Comparison of ENCODE assay signal across 1 cellular context in the genomic region with DNA sequence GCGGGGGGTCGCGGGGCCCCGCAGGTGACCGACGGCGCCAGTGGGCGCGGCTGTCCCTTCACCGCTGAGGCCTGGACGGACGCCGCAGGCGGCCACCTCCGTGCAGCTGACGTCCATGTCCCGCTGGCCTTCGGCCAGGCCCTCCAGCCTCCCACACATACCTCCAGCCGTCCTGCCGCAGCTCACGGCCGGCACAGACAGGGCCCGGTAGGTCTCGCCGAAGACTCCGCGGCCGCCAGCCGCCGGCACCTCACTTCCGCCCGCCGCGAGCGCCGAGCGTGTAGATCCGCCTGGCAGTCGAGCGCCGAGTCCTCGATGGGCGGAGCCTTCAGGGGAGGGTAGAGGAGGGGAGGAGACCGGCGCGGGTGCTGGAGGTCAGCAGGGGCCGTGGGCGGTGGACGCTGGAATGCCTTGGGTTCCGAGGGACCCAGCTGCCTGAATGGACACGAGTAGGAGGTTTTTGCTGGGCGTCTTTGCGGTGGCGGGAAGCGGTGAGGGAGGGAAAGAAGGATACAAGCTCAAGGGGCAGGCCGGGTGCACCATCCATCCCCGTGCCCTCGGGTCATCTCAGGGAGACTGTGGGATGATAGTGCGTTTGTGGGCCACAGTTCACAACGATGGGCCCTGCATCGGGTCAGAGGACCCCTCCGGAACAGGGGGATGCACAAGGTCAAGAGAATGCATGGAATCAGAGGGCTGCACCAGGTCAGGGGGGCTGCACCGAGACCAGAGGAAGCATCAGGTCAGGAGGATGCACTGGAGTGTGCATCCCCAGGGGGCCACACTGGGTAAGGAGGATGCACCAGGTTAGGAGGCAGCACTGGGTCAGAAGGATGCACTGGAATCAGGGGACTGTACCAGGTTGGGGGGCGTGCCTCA.
A peak's percentile ranks its signal among the peaks of the same experiment; 100 is the strongest.
TF ChIP-seq lines count a peak whose summit lies in the region.

A gene with protein sequence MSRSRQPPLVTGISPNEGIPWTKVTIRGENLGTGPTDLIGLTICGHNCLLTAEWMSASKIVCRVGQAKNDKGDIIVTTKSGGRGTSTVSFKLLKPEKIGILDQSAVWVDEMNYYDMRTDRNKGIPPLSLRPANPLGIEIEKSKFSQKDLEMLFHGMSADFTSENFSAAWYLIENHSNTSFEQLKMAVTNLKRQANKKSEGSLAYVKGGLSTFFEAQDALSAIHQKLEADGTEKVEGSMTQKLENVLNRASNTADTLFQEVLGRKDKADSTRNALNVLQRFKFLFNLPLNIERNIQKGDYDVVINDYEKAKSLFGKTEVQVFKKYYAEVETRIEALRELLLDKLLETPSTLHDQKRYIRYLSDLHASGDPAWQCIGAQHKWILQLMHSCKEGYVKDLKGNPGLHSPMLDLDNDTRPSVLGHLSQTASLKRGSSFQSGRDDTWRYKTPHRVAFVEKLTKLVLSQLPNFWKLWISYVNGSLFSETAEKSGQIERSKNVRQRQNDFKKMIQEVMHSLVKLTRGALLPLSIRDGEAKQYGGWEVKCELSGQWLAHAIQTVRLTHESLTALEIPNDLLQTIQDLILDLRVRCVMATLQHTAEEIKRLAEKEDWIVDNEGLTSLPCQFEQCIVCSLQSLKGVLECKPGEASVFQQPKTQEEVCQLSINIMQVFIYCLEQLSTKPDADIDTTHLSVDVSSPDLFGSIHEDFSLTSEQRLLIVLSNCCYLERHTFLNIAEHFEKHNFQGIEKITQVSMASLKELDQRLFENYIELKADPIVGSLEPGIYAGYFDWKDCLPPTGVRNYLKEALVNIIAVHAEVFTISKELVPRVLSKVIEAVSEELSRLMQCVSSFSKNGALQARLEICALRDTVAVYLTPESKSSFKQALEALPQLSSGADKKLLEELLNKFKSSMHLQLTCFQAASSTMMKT (minus strand): TSS at position 282 of the 879 bp plus-strand sequence. CDS start 55,321 bp downstream, outside the sequence.

TF ChIP-seq in HepG2, 621 proteins besides CTCF, POLR2A, EP300 and RAD21 (continued from another document and continues in another):
- TF ChIP-seq, protein P1, sequence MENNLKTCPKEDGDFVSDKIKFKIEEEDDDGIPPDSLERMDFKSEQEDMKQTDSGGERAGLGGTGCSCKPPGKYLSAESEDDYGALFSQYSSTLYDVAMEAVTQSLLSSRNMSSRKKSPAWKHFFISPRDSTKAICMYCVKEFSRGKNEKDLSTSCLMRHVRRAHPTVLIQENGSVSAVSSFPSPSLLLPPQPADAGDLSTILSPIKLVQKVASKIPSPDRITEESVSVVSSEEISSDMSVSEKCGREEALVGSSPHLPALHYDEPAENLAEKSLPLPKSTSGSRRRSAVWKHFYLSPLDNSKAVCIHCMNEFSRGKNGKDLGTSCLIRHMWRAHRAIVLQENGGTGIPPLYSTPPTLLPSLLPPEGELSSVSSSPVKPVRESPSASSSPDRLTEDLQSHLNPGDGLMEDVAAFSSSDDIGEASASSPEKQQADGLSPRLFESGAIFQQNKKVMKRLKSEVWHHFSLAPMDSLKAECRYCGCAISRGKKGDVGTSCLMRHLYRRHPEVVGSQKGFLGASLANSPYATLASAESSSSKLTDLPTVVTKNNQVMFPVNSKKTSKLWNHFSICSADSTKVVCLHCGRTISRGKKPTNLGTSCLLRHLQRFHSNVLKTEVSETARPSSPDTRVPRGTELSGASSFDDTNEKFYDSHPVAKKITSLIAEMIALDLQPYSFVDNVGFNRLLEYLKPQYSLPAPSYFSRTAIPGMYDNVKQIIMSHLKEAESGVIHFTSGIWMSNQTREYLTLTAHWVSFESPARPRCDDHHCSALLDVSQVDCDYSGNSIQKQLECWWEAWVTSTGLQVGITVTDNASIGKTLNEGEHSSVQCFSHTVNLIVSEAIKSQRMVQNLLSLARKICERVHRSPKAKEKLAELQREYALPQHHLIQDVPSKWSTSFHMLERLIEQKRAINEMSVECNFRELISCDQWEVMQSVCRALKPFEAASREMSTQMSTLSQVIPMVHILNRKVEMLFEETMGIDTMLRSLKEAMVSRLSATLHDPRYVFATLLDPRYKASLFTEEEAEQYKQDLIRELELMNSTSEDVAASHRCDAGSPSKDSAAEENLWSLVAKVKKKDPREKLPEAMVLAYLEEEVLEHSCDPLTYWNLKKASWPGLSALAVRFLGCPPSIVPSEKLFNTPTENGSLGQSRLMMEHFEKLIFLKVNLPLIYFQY (CRISPR knock-in tag; IDR thresholded peaks at IDR 0.05; ENCODE audit: borderline replicate concordance): peak; percentile 74; the same call in 1 of the 2 replicates
- TF ChIP-seq, protein P2, sequence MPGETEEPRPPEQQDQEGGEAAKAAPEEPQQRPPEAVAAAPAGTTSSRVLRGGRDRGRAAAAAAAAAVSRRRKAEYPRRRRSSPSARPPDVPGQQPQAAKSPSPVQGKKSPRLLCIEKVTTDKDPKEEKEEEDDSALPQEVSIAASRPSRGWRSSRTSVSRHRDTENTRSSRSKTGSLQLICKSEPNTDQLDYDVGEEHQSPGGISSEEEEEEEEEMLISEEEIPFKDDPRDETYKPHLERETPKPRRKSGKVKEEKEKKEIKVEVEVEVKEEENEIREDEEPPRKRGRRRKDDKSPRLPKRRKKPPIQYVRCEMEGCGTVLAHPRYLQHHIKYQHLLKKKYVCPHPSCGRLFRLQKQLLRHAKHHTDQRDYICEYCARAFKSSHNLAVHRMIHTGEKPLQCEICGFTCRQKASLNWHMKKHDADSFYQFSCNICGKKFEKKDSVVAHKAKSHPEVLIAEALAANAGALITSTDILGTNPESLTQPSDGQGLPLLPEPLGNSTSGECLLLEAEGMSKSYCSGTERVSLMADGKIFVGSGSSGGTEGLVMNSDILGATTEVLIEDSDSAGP (CRISPR knock-in tag; IDR thresholded peaks at IDR 0.05; ENCODE audit: borderline replicate concordance): peak; percentile 95
- TF ChIP-seq KAT8 (CRISPR knock-in tag; IDR thresholded peaks at IDR 0.05) (peak; percentile 98), GATA4 (IDR thresholded peaks at IDR 0.05; ENCODE audit: borderline replicate concordance, low read depth) (peak; percentile 22; the same call in 1 of the 2 replicates), RFX5 (IDR thresholded peaks at IDR 0.05; ENCODE audit: low read depth, low read length) (peak; percentile 33; the same call in 1 of the 2 replicates), CAMTA2 (CRISPR knock-in tag; IDR thresholded peaks at IDR 0.05; ENCODE audit: borderline replicate concordance) (peak; percentile 58; the same call in 1 of the 2 replicates), MYC (CRISPR knock-in tag; IDR thresholded peaks at IDR 0.05; ENCODE audit: borderline replicate concordance) (peak; percentile 87), SPEN (CRISPR knock-in tag; IDR thresholded peaks at IDR 0.05; ENCODE audit: low read depth) (peak; percentile 98), SMC3 (IDR thresholded peaks at IDR 0.05; ENCODE audit: low read length) (no peak), CCAR2 (optimal IDR thresholded peaks at IDR 0.05; ENCODE audit: low read depth, low read length) (peak; percentile 98), PRPF4 (IDR thresholded peaks at IDR 0.05; ENCODE audit: low read depth, low read length, poor library complexity, severe bottlenecking) (no peak), FIP1L1 (IDR thresholded peaks at IDR 0.05; ENCODE audit: borderline replicate concordance, insufficient read depth, low read depth, low read length) (no peak), HOXA3 (CRISPR knock-in tag; IDR thresholded peaks at IDR 0.05) (peak; percentile 97), ZNF746 (CRISPR knock-in tag; IDR thresholded peaks at IDR 0.05) (no peak), ZFP41 (CRISPR knock-in tag; IDR thresholded peaks at IDR 0.05; ENCODE audit: borderline replicate concordance) (no peak), XRCC5 (optimal IDR thresholded peaks at IDR 0.05; ENCODE audit: low read length) (peak; percentile 100), KLF16 (CRISPR knock-in tag; IDR thresholded peaks at IDR 0.05) (peak; percentile 57 to 93; a peak in 2 of 4 replicates), RBM22 (optimal IDR thresholded peaks at IDR 0.05; ENCODE audit: low read length) (no peak), SMAD3 (CRISPR knock-in tag; IDR thresholded peaks at IDR 0.05) (peak; percentile 94; the same call in 1 of the 2 replicates), ZBTB3 (CRISPR knock-in tag; IDR thresholded peaks at IDR 0.05; ENCODE audit: borderline replicate concordance, low read depth) (0 out of 2 replicates have a peak, but pooled peaks have one; percentile 60), NBN (conservative IDR thresholded peaks at IDR 0.05) (no peak), YEATS4 (CRISPR knock-in tag; IDR thresholded peaks at IDR 0.05; ENCODE audit: borderline replicate concordance) (peak; percentile 99), ZC3H4 (CRISPR knock-in tag; IDR thresholded peaks at IDR 0.05; ENCODE audit: borderline replicate concordance) (peak; percentile 62; the same call in 1 of the 2 replicates), ZNF766 (CRISPR knock-in tag; IDR thresholded peaks at IDR 0.05; ENCODE audit: borderline replicate concordance) (peak; percentile 88)
- TF ChIP-seq, protein P3, sequence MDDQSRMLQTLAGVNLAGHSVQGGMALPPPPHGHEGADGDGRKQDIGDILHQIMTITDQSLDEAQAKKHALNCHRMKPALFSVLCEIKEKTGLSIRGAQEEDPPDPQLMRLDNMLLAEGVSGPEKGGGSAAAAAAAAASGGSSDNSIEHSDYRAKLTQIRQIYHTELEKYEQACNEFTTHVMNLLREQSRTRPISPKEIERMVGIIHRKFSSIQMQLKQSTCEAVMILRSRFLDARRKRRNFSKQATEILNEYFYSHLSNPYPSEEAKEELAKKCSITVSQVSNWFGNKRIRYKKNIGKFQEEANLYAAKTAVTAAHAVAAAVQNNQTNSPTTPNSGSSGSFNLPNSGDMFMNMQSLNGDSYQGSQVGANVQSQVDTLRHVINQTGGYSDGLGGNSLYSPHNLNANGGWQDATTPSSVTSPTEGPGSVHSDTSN (CRISPR knock-in tag; IDR thresholded peaks at IDR 0.05; ENCODE audit: borderline replicate concordance): peak; percentile 51; the same call in 1 of the 2 replicates
- TF ChIP-seq, protein P4, sequence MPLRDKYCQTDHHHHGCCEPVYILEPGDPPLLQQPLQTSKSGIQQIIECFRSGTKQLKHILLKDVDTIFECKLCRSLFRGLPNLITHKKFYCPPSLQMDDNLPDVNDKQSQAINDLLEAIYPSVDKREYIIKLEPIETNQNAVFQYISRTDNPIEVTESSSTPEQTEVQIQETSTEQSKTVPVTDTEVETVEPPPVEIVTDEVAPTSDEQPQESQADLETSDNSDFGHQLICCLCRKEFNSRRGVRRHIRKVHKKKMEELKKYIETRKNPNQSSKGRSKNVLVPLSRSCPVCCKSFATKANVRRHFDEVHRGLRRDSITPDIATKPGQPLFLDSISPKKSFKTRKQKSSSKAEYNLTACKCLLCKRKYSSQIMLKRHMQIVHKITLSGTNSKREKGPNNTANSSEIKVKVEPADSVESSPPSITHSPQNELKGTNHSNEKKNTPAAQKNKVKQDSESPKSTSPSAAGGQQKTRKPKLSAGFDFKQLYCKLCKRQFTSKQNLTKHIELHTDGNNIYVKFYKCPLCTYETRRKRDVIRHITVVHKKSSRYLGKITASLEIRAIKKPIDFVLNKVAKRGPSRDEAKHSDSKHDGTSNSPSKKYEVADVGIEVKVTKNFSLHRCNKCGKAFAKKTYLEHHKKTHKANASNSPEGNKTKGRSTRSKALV (CRISPR knock-in tag; IDR thresholded peaks at IDR 0.05): 0 out of 2 replicates have a peak, but pooled peaks have one; percentile 58
- TF ChIP-seq, protein P5, sequence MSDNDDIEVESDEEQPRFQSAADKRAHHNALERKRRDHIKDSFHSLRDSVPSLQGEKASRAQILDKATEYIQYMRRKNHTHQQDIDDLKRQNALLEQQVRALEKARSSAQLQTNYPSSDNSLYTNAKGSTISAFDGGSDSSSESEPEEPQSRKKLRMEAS (IDR thresholded peaks at IDR 0.05): peak; percentile 70; the same call in 1 of the 2 replicates
- TF ChIP-seq, protein P6, sequence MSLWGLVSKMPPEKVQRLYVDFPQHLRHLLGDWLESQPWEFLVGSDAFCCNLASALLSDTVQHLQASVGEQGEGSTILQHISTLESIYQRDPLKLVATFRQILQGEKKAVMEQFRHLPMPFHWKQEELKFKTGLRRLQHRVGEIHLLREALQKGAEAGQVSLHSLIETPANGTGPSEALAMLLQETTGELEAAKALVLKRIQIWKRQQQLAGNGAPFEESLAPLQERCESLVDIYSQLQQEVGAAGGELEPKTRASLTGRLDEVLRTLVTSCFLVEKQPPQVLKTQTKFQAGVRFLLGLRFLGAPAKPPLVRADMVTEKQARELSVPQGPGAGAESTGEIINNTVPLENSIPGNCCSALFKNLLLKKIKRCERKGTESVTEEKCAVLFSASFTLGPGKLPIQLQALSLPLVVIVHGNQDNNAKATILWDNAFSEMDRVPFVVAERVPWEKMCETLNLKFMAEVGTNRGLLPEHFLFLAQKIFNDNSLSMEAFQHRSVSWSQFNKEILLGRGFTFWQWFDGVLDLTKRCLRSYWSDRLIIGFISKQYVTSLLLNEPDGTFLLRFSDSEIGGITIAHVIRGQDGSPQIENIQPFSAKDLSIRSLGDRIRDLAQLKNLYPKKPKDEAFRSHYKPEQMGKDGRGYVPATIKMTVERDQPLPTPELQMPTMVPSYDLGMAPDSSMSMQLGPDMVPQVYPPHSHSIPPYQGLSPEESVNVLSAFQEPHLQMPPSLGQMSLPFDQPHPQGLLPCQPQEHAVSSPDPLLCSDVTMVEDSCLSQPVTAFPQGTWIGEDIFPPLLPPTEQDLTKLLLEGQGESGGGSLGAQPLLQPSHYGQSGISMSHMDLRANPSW (CRISPR knock-in tag; IDR thresholded peaks at IDR 0.05; ENCODE audit: borderline replicate concordance): no peak
- TF ChIP-seq, protein P7, sequence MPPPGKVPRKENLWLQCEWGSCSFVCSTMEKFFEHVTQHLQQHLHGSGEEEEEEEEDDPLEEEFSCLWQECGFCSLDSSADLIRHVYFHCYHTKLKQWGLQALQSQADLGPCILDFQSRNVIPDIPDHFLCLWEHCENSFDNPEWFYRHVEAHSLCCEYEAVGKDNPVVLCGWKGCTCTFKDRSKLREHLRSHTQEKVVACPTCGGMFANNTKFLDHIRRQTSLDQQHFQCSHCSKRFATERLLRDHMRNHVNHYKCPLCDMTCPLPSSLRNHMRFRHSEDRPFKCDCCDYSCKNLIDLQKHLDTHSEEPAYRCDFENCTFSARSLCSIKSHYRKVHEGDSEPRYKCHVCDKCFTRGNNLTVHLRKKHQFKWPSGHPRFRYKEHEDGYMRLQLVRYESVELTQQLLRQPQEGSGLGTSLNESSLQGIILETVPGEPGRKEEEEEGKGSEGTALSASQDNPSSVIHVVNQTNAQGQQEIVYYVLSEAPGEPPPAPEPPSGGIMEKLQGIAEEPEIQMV (CRISPR knock-in tag; IDR thresholded peaks at IDR 0.05; ENCODE audit: low read depth): 0 out of 2 replicates have a peak, but pooled peaks have one; percentile 81
- TF ChIP-seq, protein P8, sequence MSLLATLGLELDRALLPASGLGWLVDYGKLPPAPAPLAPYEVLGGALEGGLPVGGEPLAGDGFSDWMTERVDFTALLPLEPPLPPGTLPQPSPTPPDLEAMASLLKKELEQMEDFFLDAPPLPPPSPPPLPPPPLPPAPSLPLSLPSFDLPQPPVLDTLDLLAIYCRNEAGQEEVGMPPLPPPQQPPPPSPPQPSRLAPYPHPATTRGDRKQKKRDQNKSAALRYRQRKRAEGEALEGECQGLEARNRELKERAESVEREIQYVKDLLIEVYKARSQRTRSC (CRISPR knock-in tag; IDR thresholded peaks at IDR 0.05; ENCODE audit: low read depth): no peak
- TF ChIP-seq, protein P9, sequence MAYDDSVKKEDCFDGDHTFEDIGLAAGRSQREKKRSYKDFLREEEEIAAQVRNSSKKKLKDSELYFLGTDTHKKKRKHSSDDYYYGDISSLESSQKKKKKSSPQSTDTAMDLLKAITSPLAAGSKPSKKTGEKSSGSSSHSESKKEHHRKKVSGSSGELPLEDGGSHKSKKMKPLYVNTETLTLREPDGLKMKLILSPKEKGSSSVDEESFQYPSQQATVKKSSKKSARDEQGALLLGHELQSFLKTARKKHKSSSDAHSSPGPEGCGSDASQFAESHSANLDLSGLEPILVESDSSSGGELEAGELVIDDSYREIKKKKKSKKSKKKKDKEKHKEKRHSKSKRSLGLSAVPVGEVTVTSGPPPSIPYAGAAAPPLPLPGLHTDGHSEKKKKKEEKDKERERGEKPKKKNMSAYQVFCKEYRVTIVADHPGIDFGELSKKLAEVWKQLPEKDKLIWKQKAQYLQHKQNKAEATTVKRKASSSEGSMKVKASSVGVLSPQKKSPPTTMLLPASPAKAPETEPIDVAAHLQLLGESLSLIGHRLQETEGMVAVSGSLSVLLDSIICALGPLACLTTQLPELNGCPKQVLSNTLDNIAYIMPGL (CRISPR knock-in tag; IDR thresholded peaks at IDR 0.05; ENCODE audit: borderline replicate concordance in 1 of 2, low read depth in 1 of 2): peak; percentile 90 to 97
